Comparison of ENCODE assay signal across 24 cellular contexts in the genomic region with DNA sequence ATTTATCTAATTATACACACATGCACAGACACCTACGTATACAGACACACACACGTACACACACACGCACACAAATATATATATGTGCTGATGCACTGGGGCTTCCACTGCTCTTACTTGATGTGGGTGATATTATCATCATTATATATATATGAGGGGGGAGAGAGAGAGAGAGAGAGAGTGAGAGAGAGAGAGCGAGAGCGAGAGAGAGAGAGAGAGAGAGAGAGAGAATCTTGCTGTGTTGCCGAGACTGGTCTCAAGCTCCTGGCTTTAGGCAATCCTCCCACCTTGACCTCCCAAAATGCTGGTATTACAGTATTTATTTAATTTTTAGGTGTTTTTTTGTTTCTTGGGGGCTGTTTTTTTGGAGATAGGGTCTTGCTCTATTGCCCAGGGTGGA. TPM values are rescaled to one million over a fixed set of nuclear protein-coding genes. Genes with fewer than 3 reads are reported as not detected.
DNase-seq lines count a peak whose midpoint lies in the region; ATAC-seq and TF ChIP-seq lines count a peak whose summit lies in the region.
"Had no signal": no experiment of that assay in that cellular context is flagged by ENCODE, and none has a peak within 500 bp of the region (broad histone marks: within the 10 kb centered on the region; RNA-seq: fewer than 3 reads in every experiment).

No MANE protein-coding gene starts in this region.

- H3K27me3 Mint-ChIP-seq in activated CD8-positive, alpha-beta T cell treated with anti-CD3 and anti-CD28 coated beads, Interleukin-2, amount 10 ng/mL, durations not matched to agents 7 days and 5 days (ENCODE audit: low read depth), result no peaks in the 10 kb centered on the region
- H3K27me3 Mint-ChIP-seq in activated CD8-positive, alpha-beta T cell treated with anti-CD3 and anti-CD28 coated beads for 36 hours, result no peaks in the 10 kb centered on the region
- H3K27me3 Mint-ChIP-seq in IgD-negative memory B cell (no peaks in the 10 kb centered on the region), neural crest cell (ENCODE audit: low read depth) (no peaks in the 10 kb centered on the region)
- H3K27me3 Mint-ChIP-seq in central memory CD8-positive, alpha-beta T cell, result no peaks in the 10 kb centered on the region
- H3K27me3 Mint-ChIP-seq: CD4-positive, CD25-positive, alpha-beta regulatory T cell had no signal

- no peak for DNase-seq in activated CD8-positive, alpha-beta T cell treated with anti-CD3 and anti-CD28 coated beads, Interleukin-2, amount 10 ng/mL, durations not matched to agents 7 days and 5 days
- DNase-seq in activated CD8-positive, alpha-beta T cell treated with anti-CD3 and anti-CD28 coated beads for 36 hours, result no peak
- no peak for DNase-seq in central memory CD8-positive, alpha-beta T cell (ENCODE audit: low spot score in 2 of 2)
- no peak for DNase-seq in neural crest cell (ENCODE audit: low read depth, low spot score)
- DNase-seq in NCI-H82 (lab: John Stamatoyannopoulos, UW), result no peak
- no peak for DNase-seq in NCI-H345 (lab: John Stamatoyannopoulos, UW)
- DNase-seq: ACHN; CD4-positive, CD25-positive, alpha-beta regulatory T cell; DMS53; GM23248; H7; NCI-H1105 treated with DMSO at 0.1 percent for 48 hours; NCI-H146; NCI-H1930; NCI-H2107; NCI-H446; NCI-H524 treated with DMSO at 0.1 percent for 48 hours; NCI-H774; OCI-M1; SHP77 treated with DMSO at 0.1 percent for 48 hours had no signal

- CTCF ChIA-PET in activated CD8-positive, alpha-beta T cell treated with anti-CD3 and anti-CD28 coated beads, Interleukin-2, amount 10 ng/mL, durations not matched to agents 7 days and 5 days (lab: Charles Lee), result no interaction called here
- CTCF ChIA-PET in activated CD8-positive, alpha-beta T cell treated with anti-CD3 and anti-CD28 coated beads for 36 hours (lab: Charles Lee), result no interaction called here

- intact Hi-C loops in activated CD8-positive, alpha-beta T cell treated with anti-CD3 and anti-CD28 coated beads for 36 hours (cut with micrococcal nuclease), result no loop called here

- ATAC-seq in activated CD8-positive, alpha-beta T cell treated with anti-CD3 and anti-CD28 coated beads, Interleukin-2, amount 10 ng/mL, durations not matched to agents 7 days and 5 days, result no peak
- ATAC-seq in activated CD8-positive, alpha-beta T cell treated with anti-CD3 and anti-CD28 coated beads for 36 hours, result no peak
- ATAC-seq in central memory CD8-positive, alpha-beta T cell (replicated peaks; ENCODE audit: extremely low read depth, poor library complexity, severe bottlenecking), result no peak
- no peak for ATAC-seq in HG03520 (IDR thresholded peaks at IDR 0.05; ENCODE audit: unreplicated experiment)
- ATAC-seq: HepG2, K562 had no signal

- H3K4me1 Mint-ChIP-seq in activated CD8-positive, alpha-beta T cell treated with anti-CD3 and anti-CD28 coated beads, Interleukin-2, amount 10 ng/mL, durations not matched to agents 7 days and 5 days (ENCODE audit: low read depth), result peaks cover 14% of the 10 kb centered on the region
- peaks cover 24% of the 10 kb centered on the region for H3K4me1 Mint-ChIP-seq in activated CD8-positive, alpha-beta T cell treated with anti-CD3 and anti-CD28 coated beads for 36 hours (ENCODE audit: low read depth)
- peaks cover 13 to 36% (median 32%) of the 10 kb centered on the region in 3 donors for H3K4me1 Mint-ChIP-seq in IgD-negative memory B cell
- peaks cover 35% of the 10 kb centered on the region for H3K4me1 Mint-ChIP-seq in central memory CD8-positive, alpha-beta T cell
- H3K4me1 Mint-ChIP-seq in neural crest cell, result peaks cover 13% of the 10 kb centered on the region

- H3K27ac Mint-ChIP-seq in activated CD8-positive, alpha-beta T cell treated with anti-CD3 and anti-CD28 coated beads, Interleukin-2, amount 10 ng/mL, durations not matched to agents 7 days and 5 days, result peak overlapping the region; percentile 20
- H3K27ac Mint-ChIP-seq in activated CD8-positive, alpha-beta T cell treated with anti-CD3 and anti-CD28 coated beads for 36 hours, result no peak overlapping the region
- H3K27ac Mint-ChIP-seq in IgD-negative memory B cell (peak overlapping the region in 1 of 3 donors; percentile 77), neural crest cell (ENCODE audit: unreplicated experiment) (no peak overlapping the region)
- H3K27ac Mint-ChIP-seq in central memory CD8-positive, alpha-beta T cell (ENCODE audit: low read depth), result peak overlapping the region; percentile 72

- H3K4me3 Mint-ChIP-seq in activated CD8-positive, alpha-beta T cell treated with anti-CD3 and anti-CD28 coated beads, Interleukin-2, amount 10 ng/mL, durations not matched to agents 7 days and 5 days, result no peak overlapping the region
- H3K4me3 Mint-ChIP-seq in activated CD8-positive, alpha-beta T cell treated with anti-CD3 and anti-CD28 coated beads for 36 hours, result no peak overlapping the region
- H3K4me3 Mint-ChIP-seq in IgD-negative memory B cell, result peak overlapping the region in 3 of 4 donors; percentile 68 to 97 (median 72)
- no peak overlapping the region for H3K4me3 Mint-ChIP-seq in central memory CD8-positive, alpha-beta T cell
- peak overlapping the region; percentile 49 for H3K4me3 Mint-ChIP-seq in neural crest cell

- no peak for TF ChIP-seq CTCF in activated CD8-positive, alpha-beta T cell treated with anti-CD3 and anti-CD28 coated beads for 36 hours (IDR thresholded peaks at IDR 0.05)
- TF ChIP-seq CTCF in neural crest cell (conservative IDR thresholded peaks at IDR 0.05), result no peak

- POLR2A ChIA-PET in activated CD8-positive, alpha-beta T cell treated with anti-CD3 and anti-CD28 coated beads, Interleukin-2, amount 10 ng/mL, durations not matched to agents 7 days and 5 days (lab: Charles Lee), result interaction anchor here (0.7 kb wide), 1 partner anchor 77 kb away, joined by 3 read pairs; no protein-coding TSS in a partner anchor
- POLR2A ChIA-PET in activated CD8-positive, alpha-beta T cell treated with anti-CD3 and anti-CD28 coated beads for 36 hours (lab: Charles Lee), result no interaction called here

- peaks cover 28% of the 10 kb centered on the region for H3K36me3 Mint-ChIP-seq in activated CD8-positive, alpha-beta T cell treated with anti-CD3 and anti-CD28 coated beads, Interleukin-2, amount 10 ng/mL, durations not matched to agents 7 days and 5 days (ENCODE audit: low read depth)
- H3K36me3 Mint-ChIP-seq in activated CD8-positive, alpha-beta T cell treated with anti-CD3 and anti-CD28 coated beads for 36 hours (ENCODE audit: low read depth), result peaks cover 16% of the 10 kb centered on the region
- H3K36me3 Mint-ChIP-seq in IgD-negative memory B cell (peaks cover 13% of the 10 kb centered on the region), neural crest cell (ENCODE audit: low read depth) (peaks cover 21% of the 10 kb centered on the region)
- peaks cover 20% of the 10 kb centered on the region for H3K36me3 Mint-ChIP-seq in central memory CD8-positive, alpha-beta T cell (ENCODE audit: insufficient read depth)

- no peaks in the 10 kb centered on the region for H3K9me3 Mint-ChIP-seq in activated CD8-positive, alpha-beta T cell treated with anti-CD3 and anti-CD28 coated beads, Interleukin-2, amount 10 ng/mL, durations not matched to agents 7 days and 5 days (ENCODE audit: insufficient read depth)
- H3K9me3 Mint-ChIP-seq in activated CD8-positive, alpha-beta T cell treated with anti-CD3 and anti-CD28 coated beads for 36 hours, result peaks cover 11% of the 10 kb centered on the region
- H3K9me3 Mint-ChIP-seq in IgD-negative memory B cell (peaks cover 0 to 7% (median 2%) of the 10 kb centered on the region in 3 donors), neural crest cell (peaks cover 7% of the 10 kb centered on the region)
- H3K9me3 Mint-ChIP-seq in central memory CD8-positive, alpha-beta T cell, result peaks cover 6% of the 10 kb centered on the region

RNA-seq across cellular contexts. Expression of a gene that starts 3.6 kb away (rescaled TPM):
- 10 to 100 TPM; 23.2 to 23.8 TPM for total RNA-seq in activated CD8-positive, alpha-beta T cell treated with anti-CD3 and anti-CD28 coated beads, Interleukin-2, amount 10 ng/mL, durations not matched to agents 7 days and 5 days
- total RNA-seq in activated CD8-positive, alpha-beta T cell treated with anti-CD3 and anti-CD28 coated beads for 36 hours, result 10 to 100 TPM; 17.5 to 19.2 TPM
- polyA plus RNA-seq in IgD-negative memory B cell, result 26.8 TPM
- total RNA-seq in neural crest cell, result 17.0 and 17.7 TPM in 2 replicates

Comparison
In these comparisons a context has a peak if more than half of its experiments do, and no peak if none do; other contexts are left out.
1. H3K27ac Mint-ChIP-seq: peak in activated CD8-positive, alpha-beta T cell treated with anti-CD3 and anti-CD28 coated beads, Interleukin-2, amount 10 ng/mL, durations not matched to agents 7 days and 5 days (single experiment) and central memory CD8-positive, alpha-beta T cell (single experiment); none in activated CD8-positive, alpha-beta T cell treated with anti-CD3 and anti-CD28 coated beads for 36 hours (single experiment) and neural crest cell (single experiment).
2. H3K4me3 Mint-ChIP-seq: peak in IgD-negative memory B cell (3 of 4) and neural crest cell (single experiment); none in activated CD8-positive, alpha-beta T cell treated with anti-CD3 and anti-CD28 coated beads, Interleukin-2, amount 10 ng/mL, durations not matched to agents 7 days and 5 days (single experiment), activated CD8-positive, alpha-beta T cell treated with anti-CD3 and anti-CD28 coated beads for 36 hours (single experiment) and central memory CD8-positive, alpha-beta T cell (single experiment).